21 cellular contexts compared by ENCODE assay signal in the genomic region with DNA sequence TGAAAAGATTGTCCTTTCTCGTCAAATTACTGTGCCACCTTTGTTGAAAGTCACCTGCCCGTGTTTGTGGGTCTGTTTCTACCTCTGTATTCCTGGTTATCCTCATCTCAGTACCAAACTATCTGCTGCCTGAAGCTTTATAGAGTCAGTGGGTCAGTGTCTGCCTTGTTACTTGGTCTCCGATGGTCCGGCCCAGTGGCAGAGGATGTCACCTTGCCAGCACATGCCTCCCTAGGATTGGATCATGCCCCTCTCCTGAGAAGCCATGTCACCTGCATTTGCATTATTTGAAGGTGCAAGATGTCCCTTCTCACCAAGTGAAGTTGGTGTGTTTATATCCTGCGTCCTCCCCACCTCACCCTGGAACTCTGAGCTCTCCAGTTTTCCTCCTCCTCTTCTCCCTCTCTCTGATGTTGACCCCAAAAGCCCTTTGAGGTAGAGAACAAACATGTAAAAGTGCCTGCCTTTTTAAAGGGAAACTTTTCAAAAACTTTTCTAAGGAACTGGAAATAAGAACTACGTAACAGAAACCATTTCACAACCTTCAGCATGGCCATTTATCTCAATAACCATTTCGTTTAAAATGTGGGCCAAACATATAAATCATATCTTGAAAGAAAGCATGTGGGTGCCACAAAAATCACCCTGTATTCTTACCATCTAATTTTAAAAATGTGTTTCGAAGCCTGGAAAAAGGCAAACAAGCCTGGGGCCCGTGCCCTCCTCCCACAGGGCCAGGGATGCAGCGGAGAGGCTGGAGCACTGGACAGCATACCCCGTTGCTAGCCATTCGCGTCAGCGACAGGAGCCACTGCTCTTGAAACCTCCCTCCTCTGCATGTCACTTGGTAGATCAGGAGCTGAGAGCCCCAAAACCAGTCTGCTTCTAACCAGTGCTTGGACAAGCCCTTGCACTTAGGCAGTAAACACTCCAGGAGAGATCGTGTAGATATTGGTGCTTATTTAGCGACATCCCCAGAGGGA.
DNase-seq lines count a peak whose midpoint lies in the region; ATAC-seq and TF ChIP-seq lines count a peak whose summit lies in the region.
"Had no signal": no experiment of that assay in that cellular context is flagged by ENCODE, and none has a peak within 500 bp of the region (broad histone marks: within the 10 kb centered on the region; RNA-seq: fewer than 3 reads in every experiment).

No MANE protein-coding gene starts in this region.

- no peak for ATAC-seq in natural killer cell treated with Interleukin-12 subunit alpha and Interleukin-12 subunit beta and Interleukin-15 and Interleukin-18, amount 100 ng/mL, for 72 hours
- no peak for ATAC-seq in natural killer cell
- no peak for ATAC-seq in GM21576 (IDR thresholded peaks at IDR 0.05; ENCODE audit: unreplicated experiment)
- no peak for ATAC-seq in activated CD4-positive, CD25-positive, alpha-beta regulatory T cell treated with anti-CD3 and anti-CD28 coated beads, Interleukin-2, amount 50 U/mL, for 24 hours
- ATAC-seq: activated naive CD8-positive, alpha-beta T cell treated with anti-CD3 and anti-CD28 coated beads, Interleukin-2, amount 50 U/mL, for 24 hours; stimulated activated naive CD8-positive, alpha-beta T cell treated with anti-CD3 and anti-CD28 coated beads, Interleukin-15, amount 100 ng/mL, for 72 hours had no signal

- peak overlapping the region in 1 of 2 donors; percentile 56 for H3K27ac Mint-ChIP-seq in natural killer cell treated with Interleukin-12 subunit alpha and Interleukin-12 subunit beta and Interleukin-15 and Interleukin-18, amount 100 ng/mL, for 72 hours
- H3K27ac Mint-ChIP-seq in natural killer cell (no peak overlapping the region), progenitor cell of endocrine pancreas (peak overlapping the region; percentile 49)
- H3K27ac Mint-ChIP-seq: activated naive CD8-positive, alpha-beta T cell treated with anti-CD3 and anti-CD28 coated beads, Interleukin-2, amount 50 U/mL, for 24 hours; stimulated activated naive CD8-positive, alpha-beta T cell treated with anti-CD3 and anti-CD28 coated beads, Interleukin-15, amount 100 ng/mL, for 72 hours had no signal

- H3K4me3 ChIP-seq in fibroblast of villous mesenchyme (ENCODE audit: low read depth, low read length): no peak overlapping the region
- H3K4me3 ChIP-seq: BLaER1, SK-N-MC, thyroid gland had no signal

- DNase-seq in natural killer cell treated with Interleukin-12 subunit alpha and Interleukin-12 subunit beta and Interleukin-15 and Interleukin-18, amount 100 ng/mL, for 72 hours (ENCODE audit: low spot score): peak; percentile 18
- DNase-seq in natural killer cell (no peak), fibroblast of villous mesenchyme (ENCODE audit: low read depth) (peak; percentile 57), progenitor cell of endocrine pancreas (ENCODE audit: low spot score, unreplicated experiment) (no peak), HK-2 (ENCODE audit: unreplicated experiment) (no peak), NCI-H187 (lab: John Stamatoyannopoulos, UW) (no peak)
- DNase-seq: ACHN; activated CD4-positive, alpha-beta T cell treated with anti-CD3 and anti-CD28 coated beads for 1 hour; activated CD8-positive, alpha-beta memory T cell treated with anti-CD3 and anti-CD28 coated beads for 24 hours; activated naive CD8-positive, alpha-beta T cell treated with anti-CD3 and anti-CD28 coated beads, Interleukin-2, amount 50 U/mL, for 24 hours; brain microvascular endothelial cell; DMS79 treated with DMSO at 0.1 percent for 48 hours; effector CD4-positive, alpha-beta T cell; islet precursor cell; NCI-H1436; stimulated activated naive CD8-positive, alpha-beta T cell treated with anti-CD3 and anti-CD28 coated beads, Interleukin-15, amount 100 ng/mL, for 72 hours; thyroid gland had no signal

- H3K4me3 Mint-ChIP-seq in natural killer cell treated with Interleukin-12 subunit alpha and Interleukin-12 subunit beta and Interleukin-15 and Interleukin-18, amount 100 ng/mL, for 72 hours: no peak overlapping the region
- H3K4me3 Mint-ChIP-seq in natural killer cell (no peak overlapping the region), progenitor cell of endocrine pancreas (ENCODE audit: low read depth) (no peak overlapping the region)
- H3K4me3 Mint-ChIP-seq: activated naive CD8-positive, alpha-beta T cell treated with anti-CD3 and anti-CD28 coated beads, Interleukin-2, amount 50 U/mL, for 24 hours; stimulated activated naive CD8-positive, alpha-beta T cell treated with anti-CD3 and anti-CD28 coated beads, Interleukin-15, amount 100 ng/mL, for 72 hours had no signal

- TF ChIP-seq CTCF in natural killer cell (IDR thresholded peaks at IDR 0.05): no peak
- TF ChIP-seq CTCF in fibroblast of villous mesenchyme (IDR thresholded peaks at IDR 0.05; ENCODE audit: insufficient read depth, low read depth, low read length): no peak
- TF ChIP-seq CTCF in progenitor cell of endocrine pancreas (IDR thresholded peaks at IDR 0.05; ENCODE audit: unreplicated experiment): no peak

- intact Hi-C loops in natural killer cell (cut with micrococcal nuclease): no loop called here

- H3K9me3 Mint-ChIP-seq in natural killer cell treated with Interleukin-12 subunit alpha and Interleukin-12 subunit beta and Interleukin-15 and Interleukin-18, amount 100 ng/mL, for 72 hours: no peaks in the 10 kb centered on the region
- H3K9me3 Mint-ChIP-seq in natural killer cell (no peaks in the 10 kb centered on the region), progenitor cell of endocrine pancreas (ENCODE audit: low read depth) (no peaks in the 10 kb centered on the region)
- H3K9me3 Mint-ChIP-seq: activated naive CD8-positive, alpha-beta T cell treated with anti-CD3 and anti-CD28 coated beads, Interleukin-2, amount 50 U/mL, for 24 hours had no signal

- H3K36me3 Mint-ChIP-seq in natural killer cell treated with Interleukin-12 subunit alpha and Interleukin-12 subunit beta and Interleukin-15 and Interleukin-18, amount 100 ng/mL, for 72 hours: no peaks in the 10 kb centered on the region
- H3K36me3 Mint-ChIP-seq in natural killer cell (no peaks in the 10 kb centered on the region), progenitor cell of endocrine pancreas (ENCODE audit: insufficient read depth) (no peaks in the 10 kb centered on the region)

- H3K4me1 Mint-ChIP-seq in natural killer cell treated with Interleukin-12 subunit alpha and Interleukin-12 subunit beta and Interleukin-15 and Interleukin-18, amount 100 ng/mL, for 72 hours (ENCODE audit: low read depth in 2 of 2): peaks cover 0 to 3% of the 10 kb centered on the region in 2 donors
- H3K4me1 Mint-ChIP-seq in natural killer cell (peaks cover 0 to 17% of the 10 kb centered on the region in 2 donors), progenitor cell of endocrine pancreas (ENCODE audit: low read depth) (peaks cover 5% of the 10 kb centered on the region)
- H3K4me1 Mint-ChIP-seq: activated naive CD8-positive, alpha-beta T cell treated with anti-CD3 and anti-CD28 coated beads, Interleukin-2, amount 50 U/mL, for 24 hours; stimulated activated naive CD8-positive, alpha-beta T cell treated with anti-CD3 and anti-CD28 coated beads, Interleukin-15, amount 100 ng/mL, for 72 hours had no signal

- H3K27me3 Mint-ChIP-seq in natural killer cell treated with Interleukin-12 subunit alpha and Interleukin-12 subunit beta and Interleukin-15 and Interleukin-18, amount 100 ng/mL, for 72 hours: no peaks in the 10 kb centered on the region
- H3K27me3 Mint-ChIP-seq in natural killer cell (ENCODE audit: low read depth in 2 of 2): no peaks in the 10 kb centered on the region
- no peaks in the 10 kb centered on the region for H3K27me3 Mint-ChIP-seq in progenitor cell of endocrine pancreas
- H3K27me3 Mint-ChIP-seq: activated naive CD8-positive, alpha-beta T cell treated with anti-CD3 and anti-CD28 coated beads, Interleukin-2, amount 50 U/mL, for 24 hours; stimulated activated naive CD8-positive, alpha-beta T cell treated with anti-CD3 and anti-CD28 coated beads, Interleukin-15, amount 100 ng/mL, for 72 hours had no signal

Comparison
In these comparisons a context has a peak if more than half of its experiments do, and no peak if none do; other contexts are left out.
1. DNase-seq: peak in natural killer cell treated with Interleukin-12 subunit alpha and Interleukin-12 subunit beta and Interleukin-15 and Interleukin-18, amount 100 ng/mL, for 72 hours (single experiment) and fibroblast of villous mesenchyme (single experiment); none in natural killer cell (single experiment), progenitor cell of endocrine pancreas (single experiment), HK-2 (single experiment) and NCI-H187 (0 of 2).